In the genomic region with DNA sequence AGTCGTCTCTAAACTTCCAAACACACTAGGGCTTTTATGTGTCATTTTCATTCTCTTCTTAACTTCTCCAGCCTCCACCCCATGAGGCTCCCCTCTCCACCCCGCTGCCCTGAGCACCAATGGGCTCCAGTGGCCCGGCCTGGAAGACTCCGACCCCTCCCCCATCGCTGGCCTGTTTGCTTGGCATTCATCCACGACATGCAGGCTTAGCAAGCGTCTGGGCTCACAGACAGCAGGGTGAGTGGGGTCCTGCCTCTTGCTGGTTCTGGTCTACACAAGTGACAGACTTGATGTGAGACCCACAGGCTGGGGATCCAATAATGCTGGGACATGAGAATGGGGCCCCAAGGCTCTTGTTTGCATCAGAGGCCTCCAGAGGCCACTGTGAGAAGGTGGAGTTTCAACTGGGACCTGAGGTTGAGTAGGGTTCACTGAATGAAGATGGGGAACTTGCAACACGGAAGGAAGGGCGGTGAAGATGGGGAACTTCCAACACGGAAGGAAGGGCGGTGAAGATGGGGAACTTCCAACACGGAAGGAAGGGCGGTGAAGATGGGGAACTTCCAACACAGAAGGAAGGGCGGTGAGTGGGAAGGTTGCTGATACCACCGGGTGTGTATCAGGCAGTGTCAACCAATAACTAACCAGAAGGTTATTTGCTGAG, we compare ENCODE assay signal across 20 cellular contexts. TPM values are rescaled to one million over a fixed set of nuclear protein-coding genes. Genes with fewer than 3 reads are reported as not detected.
"Had no signal": no experiment of that assay in that cellular context is flagged by ENCODE, and none has a peak within 500 bp of the region (broad histone marks: within the 10 kb centered on the region; RNA-seq: fewer than 3 reads in every experiment).

No MANE protein-coding gene starts in this region.

- H3K36me3 ChIP-seq: ascending aorta, tibial nerve, uterus had no signal

- H3K4me3 Mint-ChIP-seq: activated CD4-positive, alpha-beta T cell treated with anti-CD3 and anti-CD28 coated beads for 36 hours; activated CD8-positive, alpha-beta T cell treated with anti-CD3 and anti-CD28 coated beads for 36 hours; natural killer cell had no signal

- H3K27me3 ChIP-seq: ascending aorta, foreskin keratinocyte, tibial nerve, uterus had no signal

- H3K36me3 Mint-ChIP-seq: natural killer cell had no signal

- H3K9me3 ChIP-seq: ascending aorta, mucosa of descending colon, uterus had no signal

- H3K27ac Mint-ChIP-seq: activated CD4-positive, alpha-beta T cell treated with anti-CD3 and anti-CD28 coated beads for 36 hours; activated CD8-positive, alpha-beta T cell treated with anti-CD3 and anti-CD28 coated beads for 36 hours; activated T-helper 2 cell treated with anti-CD3 and anti-CD28 coated beads, Interferon-gamma antibody, Interleukin-2, Interleukin-4, amounts not matched to agents 10 μg/mL and 5 μg/mL and 100 μg/mL, durations not matched to agents 14 hours and 24 hours and 36 hours; natural killer cell had no signal

- H3K4me3 ChIP-seq: ascending aorta, coronary artery, mucosa of descending colon, tibial nerve, uterus had no signal

- DNase-seq: activated CD4-positive, alpha-beta T cell treated with anti-CD3 and anti-CD28 coated beads for 36 hours; activated CD8-positive, alpha-beta T cell treated with anti-CD3 and anti-CD28 coated beads for 36 hours; activated naive CD4-positive, alpha-beta T cell treated with anti-CD3 and anti-CD28 coated beads, Interleukin-2, amount 50 U/mL, for 16 hours; activated T-cell treated with anti-CD3 and anti-CD28 coated beads, Interleukin-2, amount 50 U/mL, for 1 hour; foreskin keratinocyte; kidney; mucosa of descending colon; natural killer cell; stimulated activated naive CD8-positive, alpha-beta T cell treated with anti-CD3 and anti-CD28 coated beads, Interleukin-15, Interleukin-2, amounts not matched to agents 100 U/mL and 50 U/mL, for 24 hours; substantia nigra; uterus had no signal

- H3K4me1 Mint-ChIP-seq: activated CD4-positive, alpha-beta T cell treated with anti-CD3 and anti-CD28 coated beads for 36 hours had no signal

- H3K27ac ChIP-seq: ascending aorta, coronary artery, foreskin keratinocyte, tibial nerve, uterus had no signal

- ATAC-seq: activated CD4-positive, alpha-beta T cell treated with anti-CD3 and anti-CD28 coated beads for 36 hours; activated CD8-positive, alpha-beta T cell treated with anti-CD3 and anti-CD28 coated beads for 36 hours; foreskin keratinocyte; left lobe of liver; mucosa of descending colon; natural killer cell; stimulated activated naive CD8-positive, alpha-beta T cell treated with anti-CD3 and anti-CD28 coated beads, Interleukin-15, Interleukin-2, amounts not matched to agents 100 U/mL and 50 U/mL, for 24 hours had no signal

- H3K4me1 ChIP-seq: ascending aorta, foreskin keratinocyte, tibial nerve, uterus had no signal

RNA-seq across cellular contexts. Expression of a gene that starts 14.0 kb away (rescaled TPM):
- total RNA-seq: activated CD4-positive, alpha-beta T cell treated with anti-CD3 and anti-CD28 coated beads for 36 hours; activated CD8-positive, alpha-beta T cell treated with anti-CD3 and anti-CD28 coated beads for 36 hours had no signal

RNA-seq across cellular contexts. Expression of a gene that starts 56.0 kb away (rescaled TPM):
- total RNA-seq: activated CD4-positive, alpha-beta T cell treated with anti-CD3 and anti-CD28 coated beads for 36 hours; activated CD8-positive, alpha-beta T cell treated with anti-CD3 and anti-CD28 coated beads for 36 hours; ascending aorta; epithelial cell of proximal tubule; fibroblast of lung; foreskin keratinocyte; kidney; left lobe of liver; mucosa of descending colon; skeletal muscle tissue; T-helper 2 cell treated with Interferon-gamma antibody and Interleukin-4, amounts not matched to agents 100 ng/mL and 5 ng/mL, for 36 hours; tibial nerve; uterus had no signal
- polyA plus RNA-seq: fibroblast of lung, foreskin keratinocyte had no signal
